In the genomic region with DNA sequence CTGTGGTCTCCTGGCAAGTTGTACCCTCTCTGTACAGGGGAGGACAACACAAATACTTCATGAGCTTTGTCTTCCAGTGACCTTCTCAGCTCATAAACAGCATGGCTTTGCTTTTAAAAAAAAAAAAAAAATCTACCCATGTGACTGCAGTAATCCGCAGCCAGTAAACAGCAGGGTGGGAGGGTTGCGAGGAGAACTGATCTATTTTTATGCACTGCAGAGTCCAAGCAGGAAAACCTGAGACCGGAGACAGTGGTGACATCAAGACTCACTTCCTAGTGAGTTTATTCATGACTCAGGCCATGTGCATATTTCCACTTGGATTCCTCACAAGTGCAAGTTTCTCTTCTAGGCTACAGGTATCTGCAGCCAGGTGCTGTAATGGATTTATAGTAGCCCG, we compare ENCODE assay signal across 13 cellular contexts.
DNase-seq lines count a peak whose midpoint lies in the region; ATAC-seq and TF ChIP-seq lines count a peak whose summit lies in the region.
"Had no signal": no experiment of that assay in that cellular context is flagged by ENCODE, and none has a peak within 500 bp of the region (broad histone marks: within the 10 kb centered on the region; RNA-seq: fewer than 3 reads in every experiment).

No MANE protein-coding gene starts in this region.

- no peak for TF ChIP-seq CTCF in neural progenitor cell (IDR thresholded peaks at IDR 0.05)

- H3K4me3 ChIP-seq in neural progenitor cell: no peak overlapping the region
- H3K4me3 ChIP-seq: SJSA1 had no signal

- no peaks in the 10 kb centered on the region for H3K27me3 Mint-ChIP-seq in neural progenitor cell (ENCODE audit: insufficient read depth, low read depth)
- H3K27me3 Mint-ChIP-seq: brain had no signal

- H3K36me3 ChIP-seq in neural progenitor cell: no peaks in the 10 kb centered on the region

- H3K4me3 Mint-ChIP-seq in neural progenitor cell: no peak overlapping the region
- H3K4me3 Mint-ChIP-seq: brain, neural crest cell had no signal

- peaks cover 34% of the 10 kb centered on the region for H3F3A ChIP-seq in neural progenitor cell (ENCODE audit: low read depth)

- no peak overlapping the region for H3K27ac ChIP-seq in neural progenitor cell
- H3K27ac ChIP-seq: SJSA1 had no signal

- in situ Hi-C loops in G401 (cut with HindIII; ENCODE audit: low sequenced_read_pairs): no loop called here

- no peaks in the 10 kb centered on the region for H3K9me3 Mint-ChIP-seq in neural progenitor cell
- H3K9me3 Mint-ChIP-seq: brain, neural crest cell had no signal

- H4K20me1 ChIP-seq in neural progenitor cell (ENCODE audit: low read depth): peaks cover 13% of the 10 kb centered on the region

- H3K4me1 Mint-ChIP-seq in neural progenitor cell: peaks cover 20% of the 10 kb centered on the region

- H2AFZ ChIP-seq in neural progenitor cell (replicated peaks): no peak overlapping the region

- H3K27ac Mint-ChIP-seq in neural progenitor cell: no peak overlapping the region

- peak; percentile 92 for DNase-seq in G401 (ENCODE audit: low spot score)
- peak; percentile 88 for DNase-seq in NCI-H2171 treated with DMSO at 0.1 percent for 48 hours (lab: John Stamatoyannopoulos, UW)
- DNase-seq in myocyte (ENCODE audit: low read depth): peak; percentile 89
- DNase-seq in activated CD4-positive, alpha-beta T cell treated with anti-CD3 and anti-CD28 coated beads for 48 hours: no peak
- DNase-seq in mucosa of gallbladder (ENCODE audit: low spot score): no peak
- DNase-seq in neural progenitor cell (ENCODE audit: low spot score): no peak
- DNase-seq: head of caudate nucleus, NCI-H226 had no signal

- H3K9ac ChIP-seq in neural progenitor cell: no peak overlapping the region

- H3K36me3 Mint-ChIP-seq in neural progenitor cell: peaks cover 18% of the 10 kb centered on the region

- no peaks in the 10 kb centered on the region for H3K9me3 ChIP-seq in neural progenitor cell (ENCODE audit: low read depth)
- H3K9me3 ChIP-seq: SJSA1 had no signal

- peaks cover 32% of the 10 kb centered on the region for H3K4me1 ChIP-seq in neural progenitor cell

- H3K4me2 ChIP-seq in neural progenitor cell: no peak overlapping the region

- no peaks in the 10 kb centered on the region for H3K27me3 ChIP-seq in neural progenitor cell
- H3K27me3 ChIP-seq: SJSA1 had no signal

- ATAC-seq in esophagus mucosa (peak; percentile 28), GM19452 (IDR thresholded peaks at IDR 0.05; ENCODE audit: unreplicated experiment) (no peak)

- no peaks in the 10 kb centered on the region for H3K79me2 ChIP-seq in neural progenitor cell (ENCODE audit: low read depth)

Comparison
In these comparisons a context has a peak if more than half of its experiments do, and no peak if none do; other contexts are left out.
1. DNase-seq: peak in G401 (single experiment), NCI-H2171 treated with DMSO at 0.1 percent for 48 hours (single experiment) and myocyte (single experiment); none in activated CD4-positive, alpha-beta T cell treated with anti-CD3 and anti-CD28 coated beads for 48 hours (single experiment), mucosa of gallbladder (single experiment) and neural progenitor cell (single experiment).